ENCODE assay signal across 13 cellular contexts in genomic region chr17:8681175-8681949, GRCh38. TPM values are rescaled to one million over a fixed set of nuclear protein-coding genes. Genes with fewer than 3 reads are reported as not detected.
DNase-seq lines count a peak whose midpoint lies in the region; TF ChIP-seq lines count a peak whose summit lies in the region.
"Had no signal": no experiment of that assay in that cellular context is flagged by ENCODE, and none has a peak within 500 bp of the region (broad histone marks: within the 10 kb centered on the region; RNA-seq: fewer than 3 reads in every experiment).

No MANE protein-coding gene starts in this region.

- DNase-seq in GM04504 (ENCODE audit: low read depth): peak; percentile 15
- DNase-seq in right atrium auricular region (ENCODE audit: low spot score): no peak
- DNase-seq in smooth muscle cell of the brain vasculature (ENCODE audit: low read depth, low spot score): peak; percentile 46
- DNase-seq in HAP-1 (ENCODE audit: low spot score in 2 of 2): no peak
- DNase-seq in NCI-H1092 (lab: John Stamatoyannopoulos, UW): no peak
- no peak for DNase-seq in activated CD4-positive, alpha-beta T cell treated with anti-CD3 and anti-CD28 coated beads for 1 hour
- no peak for DNase-seq in germinal center (ENCODE audit: low spot score)
- DNase-seq: activated T-cell treated with anti-CD3 and anti-CD28 coated beads for 4 hours; Caco-2; hippocampal formation; NCI-H2107; stimulated activated CD4-positive, alpha-beta T cell treated with anti-CD3 and anti-CD28 coated beads, Interleukin-12 subunit alpha, Interleukin-12 subunit beta, amount 100 ng/mL, for 4 hours had no signal

- H3K27me3 Mint-ChIP-seq in brain: peaks cover 8% of the 10 kb centered on the region

- peaks cover 0 to 10% of the 10 kb centered on the region in 2 donors for H3K9me3 ChIP-seq in right atrium auricular region
- H3K9me3 ChIP-seq in HAP-1: no peaks in the 10 kb centered on the region
- H3K9me3 ChIP-seq: Caco-2 had no signal

- peak overlapping the region in 3 of 5 experiments; percentile 46 to 82 (median 65) for H3K27ac Mint-ChIP-seq in brain

- H3K36me3 ChIP-seq in right atrium auricular region: no peaks in the 10 kb centered on the region
- no peaks in the 10 kb centered on the region for H3K36me3 ChIP-seq in HAP-1 (replicated peaks)

- H3K4me3 Mint-ChIP-seq in brain: peak overlapping the region in 2 of 5 experiments; percentile 5 to 51

- in situ Hi-C loops in HAP-1 (cut with MboI; ENCODE audit: low sequenced_read_pairs): no loop called here

- no peaks in the 10 kb centered on the region for H3K4me1 Mint-ChIP-seq in brain

- peak overlapping the region; percentile 8 to 15 for H3K4me3 ChIP-seq in right atrium auricular region
- H3K4me3 ChIP-seq in HAP-1: no peak overlapping the region

- H3K9me3 Mint-ChIP-seq in brain: peaks cover 7 to 22% (median 10%) of the 10 kb centered on the region in 5 experiments

- TF ChIP-seq CTCF in brain (conservative IDR thresholded peaks at IDR 0.05) (no peak), right atrium auricular region (IDR thresholded peaks at IDR 0.05) (no peak)

- H3K4me1 ChIP-seq in right atrium auricular region (peaks cover 0 to 20% of the 10 kb centered on the region in 2 donors), HAP-1 (no peaks in the 10 kb centered on the region)
- H3K4me1 ChIP-seq: Caco-2 had no signal

- H3K27ac ChIP-seq in right atrium auricular region: peak overlapping the region; percentile 24 to 71

- H3K36me3 Mint-ChIP-seq in brain: peaks cover 4% of the 10 kb centered on the region

- H3K27me3 ChIP-seq in right atrium auricular region (no peaks in the 10 kb centered on the region), HAP-1 (ENCODE audit: low read depth) (no peaks in the 10 kb centered on the region)

RNA-seq across cellular contexts. Expression of gene MYH10, which starts 50.8 kb away (rescaled TPM):
- 41.5 TPM for polyA plus RNA-seq in brain (ENCODE audit: insufficient read depth, low read depth, low replicate concordance)
- 10 to 100 TPM; 48.9 to 49.1 TPM for total RNA-seq in right atrium auricular region

Comparison
In these comparisons a context has a peak if more than half of its experiments do, and no peak if none do; other contexts are left out.
1. DNase-seq: peak in GM04504 (single experiment) and smooth muscle cell of the brain vasculature (single experiment); none in right atrium auricular region (single experiment), HAP-1 (0 of 2), NCI-H1092 (single experiment), activated CD4-positive, alpha-beta T cell treated with anti-CD3 and anti-CD28 coated beads for 1 hour (single experiment) and germinal center (single experiment).